Comparison of ENCODE assay signal across 8 cellular contexts in genomic region chr17:34199932-34200534, GRCh38. TPM values are rescaled to one million over a fixed set of nuclear protein-coding genes. Genes with fewer than 3 reads are reported as not detected.
DNase-seq lines count a peak whose midpoint lies in the region; ATAC-seq and TF ChIP-seq lines count a peak whose summit lies in the region.

No MANE protein-coding gene starts in this region.

- peaks cover 36% of the 10 kb centered on the region for H3K27me3 Mint-ChIP-seq in activated T-cell treated with anti-CD3 and anti-CD28 coated beads, Interleukin-2, amount 50 U/mL, for 4 hours (ENCODE audit: low read depth)
- H3K27me3 Mint-ChIP-seq in nephron progenitor cell (ENCODE audit: low read depth, poor library complexity), result peaks cover 56% of the 10 kb centered on the region

- H3K4me1 ChIP-seq in Karpas-422 (ENCODE audit: low read length) (no peaks in the 10 kb centered on the region), Peyer's patch (no peaks in the 10 kb centered on the region), fibroblast of lung (ENCODE audit: control insufficient read depth, extremely low read depth, insufficient read depth, low read length) (no peaks in the 10 kb centered on the region)

- H3K36me3 ChIP-seq in Karpas-422 (ENCODE audit: insufficient read depth, low read length) (no peaks in the 10 kb centered on the region), Peyer's patch (no peaks in the 10 kb centered on the region), fibroblast of lung (ENCODE audit: control insufficient read depth, insufficient read depth, low read length) (no peaks in the 10 kb centered on the region)

- H3K4me3 Mint-ChIP-seq in activated T-cell treated with anti-CD3 and anti-CD28 coated beads, Interleukin-2, amount 50 U/mL, for 4 hours, result no peak overlapping the region
- H3K4me3 Mint-ChIP-seq in nephron progenitor cell, result no peak overlapping the region

- TF ChIP-seq CTCF in GM12864 (IDR thresholded peaks at IDR 0.05; ENCODE audit: low read depth, low read length, missing control alignments) (peak; percentile 100), Peyer's patch (IDR thresholded peaks at IDR 0.05) (peak; percentile 93 to 100 (median 100)), fibroblast of lung (conservative IDR thresholded peaks at IDR 0.05 in 1 of 2, IDR thresholded peaks at IDR 0.05 in 1 of 2; ENCODE audit: low read depth in 1 of 2, low read length in 2 of 2) (peak; percentile 100), nephron progenitor cell (IDR thresholded peaks at IDR 0.05) (peak; percentile 100)

- H3K4me3 ChIP-seq in GM12864 (ENCODE audit: low read depth, low read length), result no peak overlapping the region
- no peak overlapping the region for H3K4me3 ChIP-seq in Karpas-422 (ENCODE audit: low read length)
- no peak overlapping the region for H3K4me3 ChIP-seq in Peyer's patch
- H3K4me3 ChIP-seq in fibroblast of lung (replicated peaks in 1 of 4; ENCODE audit: control extremely low read depth in 1 of 4, insufficient read depth in 1 of 4, low read depth in 3 of 4, low read length in 4 of 4), result no peak overlapping the region

- H3K9me3 ChIP-seq in Karpas-422 (ENCODE audit: low read length), result no peaks in the 10 kb centered on the region
- H3K9me3 ChIP-seq in Peyer's patch, result peaks cover 0 to 2% (median 0%) of the 10 kb centered on the region in 4 donors
- H3K9me3 ChIP-seq in fibroblast of lung (ENCODE audit: control insufficient read depth, insufficient read depth, low read depth, low read length), result no peaks in the 10 kb centered on the region

- peak; percentile 65 for DNase-seq in GM12864 (ENCODE audit: low read depth)
- peak; percentile 91 for DNase-seq in Karpas-422
- DNase-seq in Peyer's patch, result peak in 2 of 3 donors; percentile 64 to 84
- DNase-seq in activated T-cell treated with anti-CD3 and anti-CD28 coated beads, Interleukin-2, amount 50 U/mL, for 4 hours, result peak; percentile 59
- DNase-seq in fibroblast of lung (ENCODE audit: low read depth in 2 of 2), result peak; percentile 74 to 87
- DNase-seq in nephron progenitor cell, result peak; percentile 81
- peak; percentile 73 for DNase-seq in stimulated activated naive CD8-positive, alpha-beta T cell treated with anti-CD3 and anti-CD28 coated beads, Interleukin-15, Interleukin-2, amounts not matched to agents 100 U/mL and 50 U/mL, for 24 hours

- H3K27me3 ChIP-seq in Karpas-422 (ENCODE audit: low read length), result no peaks in the 10 kb centered on the region
- H3K27me3 ChIP-seq in Peyer's patch, result no peaks in the 10 kb centered on the region
- no peaks in the 10 kb centered on the region for H3K27me3 ChIP-seq in fibroblast of lung (ENCODE audit: control insufficient read depth, insufficient read depth, low read length)

- no peak overlapping the region for H2AFZ ChIP-seq in Karpas-422 (ENCODE audit: low read length)
- no peak overlapping the region for H2AFZ ChIP-seq in fibroblast of lung (ENCODE audit: low read length)

- H3K27ac Mint-ChIP-seq in nephron progenitor cell, result no peak overlapping the region

- H3K4me2 ChIP-seq in Karpas-422 (ENCODE audit: low read depth, low read length, poor library complexity, severe bottlenecking) (no peak overlapping the region), fibroblast of lung (ENCODE audit: extremely low read depth, insufficient read depth, low read length) (no peak overlapping the region)

- H3K9ac ChIP-seq in Karpas-422 (ENCODE audit: low read length), result no peak overlapping the region
- no peak overlapping the region for H3K9ac ChIP-seq in fibroblast of lung (ENCODE audit: insufficient read depth, low read length)

- ATAC-seq in activated T-cell treated with anti-CD3 and anti-CD28 coated beads, Interleukin-2, amount 50 U/mL, for 4 hours, result peak; percentile 69 to 70
- ATAC-seq in stimulated activated naive CD8-positive, alpha-beta T cell treated with anti-CD3 and anti-CD28 coated beads, Interleukin-15, Interleukin-2, amounts not matched to agents 100 U/mL and 50 U/mL, for 24 hours, result peak; percentile 67
- no peak for ATAC-seq in HG02588 (IDR thresholded peaks at IDR 0.05; ENCODE audit: unreplicated experiment)

- no peaks in the 10 kb centered on the region for H3K36me3 Mint-ChIP-seq in activated T-cell treated with anti-CD3 and anti-CD28 coated beads, Interleukin-2, amount 50 U/mL, for 4 hours (ENCODE audit: insufficient read depth)
- H3K36me3 Mint-ChIP-seq in nephron progenitor cell (ENCODE audit: low read depth), result no peaks in the 10 kb centered on the region

- H3K9me2 ChIP-seq in Karpas-422 (replicated peaks; ENCODE audit: insufficient read depth, low read length), result no peaks in the 10 kb centered on the region

- no peaks in the 10 kb centered on the region for H3K9me3 Mint-ChIP-seq in activated T-cell treated with anti-CD3 and anti-CD28 coated beads, Interleukin-2, amount 50 U/mL, for 4 hours
- H3K9me3 Mint-ChIP-seq in nephron progenitor cell, result no peaks in the 10 kb centered on the region

- H4K20me1 ChIP-seq in Karpas-422 (ENCODE audit: insufficient read depth, low read depth, low read length), result no peaks in the 10 kb centered on the region
- H4K20me1 ChIP-seq in fibroblast of lung (ENCODE audit: control insufficient read depth, extremely low read depth, insufficient read depth, low read length), result no peaks in the 10 kb centered on the region

- H3K27ac ChIP-seq in Karpas-422 (ENCODE audit: low read length), result no peak overlapping the region
- no peak overlapping the region for H3K27ac ChIP-seq in Peyer's patch
- H3K27ac ChIP-seq in fibroblast of lung (ENCODE audit: insufficient read depth, low read length), result no peak overlapping the region

- H3K79me2 ChIP-seq in Karpas-422 (ENCODE audit: low read length), result no peaks in the 10 kb centered on the region
- no peaks in the 10 kb centered on the region for H3K79me2 ChIP-seq in fibroblast of lung (ENCODE audit: control insufficient read depth, insufficient read depth, low read length)

- peaks cover 4% of the 10 kb centered on the region for H3K4me1 Mint-ChIP-seq in activated T-cell treated with anti-CD3 and anti-CD28 coated beads, Interleukin-2, amount 50 U/mL, for 4 hours (ENCODE audit: low read depth)
- H3K4me1 Mint-ChIP-seq in nephron progenitor cell, result no peaks in the 10 kb centered on the region

- no peak for TF ChIP-seq POLR2A in Peyer's patch (IDR thresholded peaks at IDR 0.05)

RNA-seq across cellular contexts. Expression of gene CCL2, which starts 55.1 kb away (rescaled TPM):
- not detected in 2 replicates for total RNA-seq in Karpas-422 (2014; rRNA removed; shearing (Covaris generic); ENCODE audit: low replicate concordance)
- total RNA-seq in Peyer's patch, result 10 to 100 TPM in 1 of 4 donors, 1 to 10 TPM in 2, not detected in 1; 1.2 to 19.8 (median 6.6) TPM
- 1 to 10 TPM in 2 of 3 donors, under 1 TPM in 1; 0.37 to 3.1 (median 1.3) TPM for total RNA-seq in activated T-cell treated with anti-CD3 and anti-CD28 coated beads, Interleukin-2, amount 50 U/mL, for 4 hours
- 23.1 and 42.9 TPM in 2 replicates for total RNA-seq in fibroblast of lung
- 65.7 and 170 TPM in 2 replicates for polyA plus RNA-seq in fibroblast of lung
- 41.7 and 132 TPM in 2 replicates for polyA plus RNA-seq in fibroblast of lung (2012)
- 30.5 and 101 TPM in 2 replicates for polyA minus RNA-seq in fibroblast of lung (ENCODE audit: low replicate concordance)
